In the genomic region with DNA sequence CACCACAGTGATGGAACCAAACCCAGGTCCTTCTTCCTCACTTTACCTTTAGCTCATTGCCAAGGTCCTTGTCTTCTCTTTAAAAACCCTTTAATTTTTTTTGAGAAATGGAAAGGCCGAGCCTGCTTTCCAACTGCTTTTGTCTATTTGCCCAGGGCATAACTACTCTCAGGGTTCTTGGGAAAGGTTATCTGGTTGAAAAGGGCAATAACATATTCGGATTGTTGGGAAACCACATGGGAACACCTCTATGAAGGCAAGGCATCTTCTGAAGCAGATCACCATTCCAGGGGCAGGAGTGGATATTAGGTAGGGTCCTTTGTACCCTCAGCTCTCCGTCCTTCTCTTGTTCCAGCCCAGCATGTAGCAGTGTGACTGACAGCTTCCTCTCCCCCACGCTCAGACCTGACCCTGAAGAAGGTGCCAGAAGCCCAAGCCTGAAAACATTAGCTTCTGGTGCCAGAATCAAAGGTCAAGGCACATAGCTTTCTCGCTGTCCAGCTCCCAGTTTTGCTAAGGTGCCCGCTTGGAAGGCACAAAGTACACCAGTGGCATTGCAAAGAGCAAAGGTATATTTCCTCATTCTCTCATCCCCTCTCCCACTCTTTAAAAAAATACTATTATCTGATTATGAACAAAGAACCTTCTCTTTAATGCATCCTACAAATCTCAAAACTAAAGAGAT, we compare ENCODE assay signal across 15 cellular contexts.
DNase-seq lines count a peak whose midpoint lies in the region; ATAC-seq, FAIRE-seq and TF ChIP-seq lines count a peak whose summit lies in the region.
"Had no signal": no experiment of that assay in that cellular context is flagged by ENCODE, and none has a peak within 500 bp of the region (broad histone marks: within the 10 kb centered on the region; RNA-seq: fewer than 3 reads in every experiment).

No MANE protein-coding gene starts in this region.

- no peak for TF ChIP-seq CTCF in H1 (IDR thresholded peaks at IDR 0.05; ENCODE audit: control extremely low read depth in 1 of 3, insufficient read depth in 1 of 3, low read depth in 1 of 3, low read length in 3 of 3)
- no peak for TF ChIP-seq CTCF in right lobe of liver (IDR thresholded peaks at IDR 0.05)
- no peak for TF ChIP-seq CTCF in right atrium auricular region (IDR thresholded peaks at IDR 0.05)

- no peak overlapping the region for H3K56ac ChIP-seq in H1 (replicated peaks; ENCODE audit: insufficient read length, low read depth, low read length)

- H3K4me1 ChIP-seq in BLaER1 (peaks cover 66% of the 10 kb centered on the region), HUES48 (ENCODE audit: control insufficient read depth, insufficient read depth, low read length) (peaks cover 46% of the 10 kb centered on the region), H1 (replicated peaks in 1 of 4; ENCODE audit: control insufficient read depth in 3 of 4, insufficient read depth in 4 of 4, low read length in 3 of 4) (peaks cover 3 to 19% (median 15%) of the 10 kb centered on the region in 4 experiments; a peak in 6 of 7 replicates), right lobe of liver (peaks cover 0 to 66% (median 15%) of the 10 kb centered on the region in 4 donors), right atrium auricular region (no peaks in the 10 kb centered on the region)

- H4K91ac ChIP-seq in H1 (replicated peaks; ENCODE audit: insufficient read length, low read length), result peak overlapping the region; percentile 45

- no peak for TF ChIP-seq EP300 in H1 (IDR thresholded peaks at IDR 0.05; ENCODE audit: borderline replicate concordance in 1 of 2, low read depth in 2 of 2, low read length in 2 of 2)

- TF ChIP-seq POLR2A in H1 (IDR thresholded peaks at IDR 0.05; ENCODE audit: control extremely low read depth in 1 of 2, low read depth in 2 of 2, low read length in 2 of 2) (no peak), right lobe of liver (IDR thresholded peaks at IDR 0.05) (no peak)

- CTCF ChIA-PET in H1 (lab: Charles Lee; ENCODE audit: partially characterized antibody), result interaction anchor here (0.5 to 1.2 kb wide), 5 partner anchors 12 to 167 kb away, joined by 3 to 4 read pairs (median 4); no protein-coding TSS in a partner anchor

- no peak overlapping the region; the same call in 1 of the 2 replicates for H2AFZ ChIP-seq in H1 (ENCODE audit: low read length)
- H2AFZ ChIP-seq: GM23248 had no signal

- H2AK5ac ChIP-seq in H1 (ENCODE audit: low read depth, low read length), result 0 out of 2 replicates have a peak overlapping the region, but pooled peaks have one; percentile 4

- H3K27ac ChIP-seq in BLaER1 (no peak overlapping the region), HUES48 (ENCODE audit: low read depth, low read length) (peak overlapping the region; percentile 98), H1 (ENCODE audit: low read depth, low read length) (peak overlapping the region; percentile 70), right lobe of liver (peak overlapping the region; percentile 28 to 86 (median 83)), right atrium auricular region (no peak overlapping the region)
- H3K27ac ChIP-seq: GM23248 had no signal

- no peak overlapping the region for H3K4me3 ChIP-seq in BLaER1
- no peak overlapping the region for H3K4me3 ChIP-seq in HUES48 (ENCODE audit: low read depth, low read length)
- no peak overlapping the region for H3K4me3 ChIP-seq in H1 (ENCODE audit: extremely low read depth in 1 of 4, insufficient read depth in 2 of 4, low read depth in 3 of 4, low read length in 4 of 4)
- H3K4me3 ChIP-seq in right lobe of liver, result no peak overlapping the region
- H3K4me3 ChIP-seq in right atrium auricular region, result no peak overlapping the region
- H3K4me3 ChIP-seq: GM23248, HAP-1 had no signal

- H3K14ac ChIP-seq in H1 (ENCODE audit: insufficient read length), result no peak overlapping the region

- H3K23ac ChIP-seq in H1 (ENCODE audit: insufficient read length), result no peak overlapping the region

- H3K9me3 ChIP-seq in BLaER1, result peaks cover 23% of the 10 kb centered on the region
- peaks cover 13% of the 10 kb centered on the region; the same call in 1 of the 2 replicates for H3K9me3 ChIP-seq in HUES48 (ENCODE audit: control insufficient read depth, insufficient read depth, low read length)
- peaks cover 2 to 7% of the 10 kb centered on the region in 2 experiments; a peak in 1 of 4 replicates for H3K9me3 ChIP-seq in H1 (ENCODE audit: insufficient read depth in 2 of 2, low read depth in 1 of 2, low read length in 1 of 2)
- H3K9me3 ChIP-seq in right lobe of liver, result no peaks in the 10 kb centered on the region
- H3K9me3 ChIP-seq in right atrium auricular region, result no peaks in the 10 kb centered on the region

- peak overlapping the region; percentile 90 for H4K5ac ChIP-seq in H1 (ENCODE audit: insufficient read length, low read depth, low read length)

- H3K4me2 ChIP-seq in BLaER1 (peak overlapping the region; percentile 76; the same call in 1 of the 2 replicates), H1 (ENCODE audit: insufficient read depth in 1 of 2, low read depth in 2 of 2, low read length in 2 of 2) (no peak overlapping the region)

- peak overlapping the region; percentile 25; the same call in 1 of the 2 replicates for H2BK20ac ChIP-seq in H1 (ENCODE audit: low read length)

- H3K4ac ChIP-seq in H1 (replicated peaks; ENCODE audit: insufficient read length, low read depth, low read length), result peak overlapping the region; percentile 41

- H3K79me2 ChIP-seq in H1 (ENCODE audit: control insufficient read depth in 1 of 2, insufficient read depth in 2 of 2, low read length in 2 of 2), result no peaks in the 10 kb centered on the region

- DNase-seq in H1 (ENCODE audit: low read depth in 1 of 2, low spot score in 2 of 2) (no peak), right lobe of liver (peak; percentile 50 to 86 (median 78)), NOMO-1 (lab: John Stamatoyannopoulos, UW; ENCODE audit: unreplicated experiment in 2 of 2) (no peak), right atrium auricular region (ENCODE audit: low spot score) (no peak), NCI-H2107 treated with DMSO at 0.1 percent for 48 hours (lab: John Stamatoyannopoulos, UW; ENCODE audit: unreplicated experiment) (no peak)
- DNase-seq: 8988T; AML-193; Calu3; CD4-positive, alpha-beta T cell; DMS 273 treated with DMSO at 0.1 percent for 48 hours; GM23248 had no signal

- WGBS in H1 (ENCODE audit: extremely low coverage in 1 of 2, insufficient coverage in 1 of 2, insufficient read length in 1 of 2, insufficient replicate concordance in 2 of 2, low coverage in 1 of 2, low lambda C conversion rate in 2 of 2, missing lambda C conversion rate in 1 of 2), 2 experiments, result 77% methylated on average over 6 of the region's 6 CpGs; no CpG with 5 or more reads in 1 of the 2 experiments
- WGBS in right lobe of liver (ENCODE audit: insufficient coverage, low coverage, low lambda C conversion rate, missing lambda C conversion rate), result 20% methylated on average over 5 of the region's 6 CpGs

- H3K36me3 ChIP-seq in BLaER1, result no peaks in the 10 kb centered on the region
- H3K36me3 ChIP-seq in HUES48 (ENCODE audit: control insufficient read depth, insufficient read depth, low read length), result no peaks in the 10 kb centered on the region
- peaks cover 0 to 4% (median 0%) of the 10 kb centered on the region in 4 experiments; a peak in 1 of 8 replicates for H3K36me3 ChIP-seq in H1 (ENCODE audit: control insufficient read depth in 2 of 4, insufficient read depth in 4 of 4, low read length in 3 of 4)
- no peaks in the 10 kb centered on the region for H3K36me3 ChIP-seq in right lobe of liver
- no peaks in the 10 kb centered on the region for H3K36me3 ChIP-seq in right atrium auricular region
- H3K36me3 ChIP-seq: HAP-1 had no signal

- no peak for FAIRE-seq in H1 (lab: Jason Lieb, UNC)
- FAIRE-seq: HTR-8/SVneo had no signal

- ATAC-seq in right lobe of liver, result peak; percentile 83 to 92 (median 86)

- H3K9ac ChIP-seq in BLaER1, result no peak overlapping the region
- H3K9ac ChIP-seq in HUES48 (ENCODE audit: low read depth, low read length), result no peak overlapping the region
- H3K9ac ChIP-seq in H1 (replicated peaks in 1 of 4; ENCODE audit: extremely low read depth in 1 of 4, low read depth in 3 of 4, low read length in 3 of 4), result no peak overlapping the region; a peak in 1 of 7 replicates
- H3K9ac ChIP-seq: GM23248 had no signal

- H3K23me2 ChIP-seq in H1 (ENCODE audit: low read depth, low read length), result no peaks in the 10 kb centered on the region

- intact Hi-C loops in right lobe of liver (cut with DNase I), result no loop called here

- POLR2A ChIA-PET in H1 (lab: Charles Lee; ENCODE audit: partially characterized antibody), result no interaction called here

- peak overlapping the region; percentile 26; the same call in 1 of the 2 replicates for H3K18ac ChIP-seq in H1 (ENCODE audit: extremely low read depth, low read length)

- TF ChIP-seq RAD21 in H1 (IDR thresholded peaks at IDR 0.05 in 1 of 2, conservative IDR thresholded peaks at IDR 0.05 in 1 of 2; ENCODE audit: low read depth in 2 of 2, low read length in 2 of 2), result no peak

- H4K20me1 ChIP-seq in BLaER1, result no peaks in the 10 kb centered on the region
- no peaks in the 10 kb centered on the region for H4K20me1 ChIP-seq in H1 (replicated peaks in 1 of 2; ENCODE audit: control insufficient read depth in 1 of 2, insufficient read depth in 2 of 2, low read length in 2 of 2)

- H2BK12ac ChIP-seq in H1 (ENCODE audit: low read depth, low read length), result peak overlapping the region; percentile 33

- H2BK5ac ChIP-seq in H1 (ENCODE audit: low read depth, low read length), result peak overlapping the region; percentile 68; the same call in 1 of the 2 replicates

- no peak overlapping the region for H4K8ac ChIP-seq in H1 (ENCODE audit: extremely low read depth, insufficient read depth, low read length)

- no peaks in the 10 kb centered on the region for H3K79me1 ChIP-seq in H1 (ENCODE audit: low read depth, low read length)

- peak overlapping the region; percentile 20 for H2BK120ac ChIP-seq in H1 (replicated peaks; ENCODE audit: low read depth, low read length)

- H2BK15ac ChIP-seq in H1 (ENCODE audit: low read length), result no peak overlapping the region

- H3K27me3 ChIP-seq in BLaER1, result no peaks in the 10 kb centered on the region
- H3K27me3 ChIP-seq in HUES48 (ENCODE audit: control insufficient read depth, insufficient read depth, low read length), result no peaks in the 10 kb centered on the region
- no peaks in the 10 kb centered on the region for H3K27me3 ChIP-seq in H1 (replicated peaks in 1 of 4; ENCODE audit: control insufficient read depth in 3 of 4, extremely low read depth in 1 of 4, insufficient read depth in 3 of 4, low read length in 3 of 4)
- H3K27me3 ChIP-seq in right lobe of liver, result no peaks in the 10 kb centered on the region
- H3K27me3 ChIP-seq in right atrium auricular region, result no peaks in the 10 kb centered on the region

TF ChIP-seq in H1, 55 proteins besides CTCF, POLR2A, EP300 and RAD21 (continues in another document):
- no peak for TF ChIP-seq SAP30 (IDR thresholded peaks at IDR 0.05; ENCODE audit: insufficient read depth, insufficient replicate concordance, low read length)
- no peak for TF ChIP-seq RXRA (IDR thresholded peaks at IDR 0.05; ENCODE audit: insufficient read depth, low read depth, low read length)
- TF ChIP-seq ZNF274 (IDR thresholded peaks at IDR 0.05; ENCODE audit: borderline replicate concordance, extremely low read depth, low read length), result no peak
- no peak for TF ChIP-seq EGR1 (IDR thresholded peaks at IDR 0.05; ENCODE audit: borderline replicate concordance, low read depth, low read length)
- no peak for TF ChIP-seq NRF1 (IDR thresholded peaks at IDR 0.05; ENCODE audit: low read depth, low read length)
- no peak for TF ChIP-seq RBBP5 (IDR thresholded peaks at IDR 0.05; ENCODE audit: borderline replicate concordance, low read depth, low read length)

Comparison
In these comparisons a context has a peak if more than half of its experiments do, and no peak if none do; other contexts are left out.
1. H3K27ac ChIP-seq: peak in HUES48 (single experiment), H1 (single experiment) and right lobe of liver (3 of 3); none in BLaER1 (single experiment) and right atrium auricular region (0 of 2).
2. DNase-seq: peak in right lobe of liver (3 of 3); none in H1 (0 of 2), NOMO-1 (0 of 2), right atrium auricular region (single experiment) and NCI-H2107 treated with DMSO at 0.1 percent for 48 hours (single experiment).